In the genomic region with DNA sequence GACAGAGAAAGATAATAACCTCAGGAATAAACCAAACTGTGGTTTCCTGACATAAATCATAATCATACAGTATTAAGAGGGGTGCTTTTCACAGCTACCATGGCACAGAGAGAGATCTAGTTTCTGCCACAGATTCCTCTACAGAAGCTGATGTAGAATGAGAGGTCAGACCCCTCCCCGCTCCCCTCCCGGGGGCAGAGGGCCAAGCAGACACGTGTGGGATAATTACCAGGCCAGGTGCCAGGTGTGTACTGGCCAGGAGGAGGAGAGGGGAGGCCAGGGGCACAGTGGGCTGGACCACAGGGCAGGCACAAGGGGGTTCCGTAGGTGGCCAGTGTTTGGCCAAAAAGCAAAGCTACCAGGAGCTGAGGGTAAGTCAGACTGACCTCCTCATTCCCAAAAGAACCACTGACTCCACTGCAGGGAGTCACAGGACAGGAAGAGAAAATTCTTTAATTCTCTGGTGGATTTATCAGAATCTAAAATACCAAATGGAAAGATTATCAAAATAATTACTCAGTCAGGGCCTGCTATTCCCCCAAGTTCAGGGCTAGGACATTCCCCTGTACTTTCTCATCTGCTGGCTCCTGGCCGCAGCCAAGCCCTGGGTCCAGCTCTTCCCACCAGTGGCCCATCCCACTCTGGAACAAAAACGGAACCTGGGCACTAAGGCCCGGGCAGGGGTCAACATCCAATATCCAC, we compare ENCODE assay signal across 10 cellular contexts. TPM values are rescaled to one million over a fixed set of nuclear protein-coding genes. Genes with fewer than 3 reads are reported as not detected.
A peak's percentile ranks its signal among the peaks of the same experiment; 100 is the strongest.
DNase-seq lines count a peak whose midpoint lies in the region; TF ChIP-seq lines count a peak whose summit lies in the region.
"Had no signal": no experiment of that assay in that cellular context is flagged by ENCODE, and none has a peak within 500 bp of the region (broad histone marks: within the 10 kb centered on the region; RNA-seq: fewer than 3 reads in every experiment).

No MANE protein-coding gene starts in this region.

- H3K4me3 ChIP-seq in BLaER1 (no peak overlapping the region; the same call in 1 of the 2 replicates), esophagus (ENCODE audit: low read depth in 1 of 2, low read length in 2 of 2) (no peak overlapping the region), parathyroid adenoma (ENCODE audit: low read depth, low read length) (no peak overlapping the region), Caco-2 (ENCODE audit: low read depth, low read length) (no peak overlapping the region)

- peaks cover 12% of the 10 kb centered on the region for H3K79me2 ChIP-seq in parathyroid adenoma

- no peak overlapping the region for H3K4me3 Mint-ChIP-seq in Caco-2 (ENCODE audit: unreplicated experiment)

- H3K27ac Mint-ChIP-seq in Caco-2 (ENCODE audit: unreplicated experiment), result no peak overlapping the region

- CTCF ChIA-PET in Caco-2 (lab: Charles Lee), result no interaction called here

- no TSS peak for BruUV-seq in Caco-2 (replicated peaks; lab: Mats Ljungman, UMichigan)

- H3K4me1 ChIP-seq in BLaER1, result peaks cover 86% of the 10 kb centered on the region
- peaks cover 2 to 8% of the 10 kb centered on the region in 2 donors for H3K4me1 ChIP-seq in esophagus (ENCODE audit: control insufficient read depth in 2 of 2, insufficient read depth in 2 of 2, low read length in 1 of 2)
- H3K4me1 ChIP-seq in parathyroid adenoma, result peaks cover 19% of the 10 kb centered on the region
- peaks cover 28% of the 10 kb centered on the region for H3K4me1 ChIP-seq in Caco-2

- no peaks in the 10 kb centered on the region for H3K27me3 ChIP-seq in BLaER1
- no peaks in the 10 kb centered on the region for H3K27me3 ChIP-seq in esophagus (ENCODE audit: control insufficient read depth in 1 of 2, insufficient read depth in 2 of 2, low read length in 2 of 2)
- no peaks in the 10 kb centered on the region for H3K27me3 ChIP-seq in parathyroid adenoma (ENCODE audit: control insufficient read depth, insufficient read depth, low read length)
- no peaks in the 10 kb centered on the region for H3K27me3 ChIP-seq in Caco-2 (replicated peaks; ENCODE audit: control insufficient read depth, insufficient read depth, low read length)

- H3K27me3 Mint-ChIP-seq in Caco-2 (ENCODE audit: insufficient read depth, unreplicated experiment), result no peaks in the 10 kb centered on the region

- DNase-seq in OCI-M1 (lab: John Stamatoyannopoulos, UW) (peak; percentile 12), NCI-H2107 treated with DMSO at 0.1 percent for 48 hours (lab: John Stamatoyannopoulos, UW; ENCODE audit: unreplicated experiment) (no peak), medulla oblongata (ENCODE audit: extremely low spot score) (no peak), NCI-H345 treated with DMSO at 0.1 percent for 48 hours (lab: John Stamatoyannopoulos, UW; ENCODE audit: unreplicated experiment) (no peak), Caco-2 (no peak)
- DNase-seq: MV-4-11 had no signal

- peak overlapping the region; percentile 60 for H3K27ac ChIP-seq in BLaER1
- H3K27ac ChIP-seq in esophagus (ENCODE audit: low read depth in 2 of 2, low read length in 1 of 2), result peak overlapping the region; percentile 72 to 80
- peak overlapping the region; percentile 69 for H3K27ac ChIP-seq in parathyroid adenoma
- H3K27ac ChIP-seq: VCaP had no signal

- WGBS in esophagus, 2 donors, result 44 to 47% methylated on average over 7 of the region's 7 CpGs

- H3K36me3 ChIP-seq in BLaER1 (peaks cover 11% of the 10 kb centered on the region; the same call in 1 of the 2 replicates), esophagus (ENCODE audit: control insufficient read depth in 2 of 2, insufficient read depth in 2 of 2, low read length in 1 of 2) (peaks cover 0 to 3% of the 10 kb centered on the region in 2 donors), parathyroid adenoma (ENCODE audit: control insufficient read depth, insufficient read depth, low read length) (no peaks in the 10 kb centered on the region), Caco-2 (ENCODE audit: control insufficient read depth, insufficient read depth, low read length) (no peaks in the 10 kb centered on the region)

- no peaks in the 10 kb centered on the region for H3K9me3 Mint-ChIP-seq in Caco-2 (ENCODE audit: unreplicated experiment)

- POLR2A ChIA-PET in Caco-2 (lab: Charles Lee), result no interaction called here

- peak overlapping the region; percentile 97 for H3K4me2 ChIP-seq in BLaER1
- H3K4me2 ChIP-seq in parathyroid adenoma (ENCODE audit: low read length), result peak overlapping the region; percentile 22

- H3K4me1 Mint-ChIP-seq in Caco-2 (ENCODE audit: low read depth, unreplicated experiment), result peaks cover 17% of the 10 kb centered on the region

- TF ChIP-seq CTCF in parathyroid adenoma (IDR thresholded peaks at IDR 0.05) (no peak), Caco-2 (IDR thresholded peaks at IDR 0.05; ENCODE audit: insufficient read depth in 1 of 2, low read depth in 1 of 2, low read length in 1 of 2, severe bottlenecking in 1 of 2, unreplicated experiment in 1 of 2) (no peak)

- H3K9ac ChIP-seq in BLaER1 (peak overlapping the region; percentile 61), parathyroid adenoma (no peak overlapping the region)

- no peaks in the 10 kb centered on the region for H4K20me1 ChIP-seq in BLaER1

- H3K9me3 ChIP-seq in BLaER1 (no peaks in the 10 kb centered on the region), esophagus (ENCODE audit: control insufficient read depth in 2 of 2, insufficient read depth in 1 of 2, low read depth in 1 of 2, low read length in 1 of 2) (no peaks in the 10 kb centered on the region), parathyroid adenoma (ENCODE audit: control insufficient read depth, low read length) (no peaks in the 10 kb centered on the region), Caco-2 (no peaks in the 10 kb centered on the region)

- peaks cover 5% of the 10 kb centered on the region for H3K36me3 Mint-ChIP-seq in Caco-2 (ENCODE audit: insufficient read depth, unreplicated experiment)

- no peak overlapping the region for H2AFZ ChIP-seq in parathyroid adenoma

- intact Hi-C loops in Caco-2 (cut with micrococcal nuclease; ENCODE audit: unreplicated experiment), result no loop called here

RNA-seq across cellular contexts. Expression of gene C2CD2, which starts 30.0 kb away (rescaled TPM):
- polyA plus RNA-seq in esophagus, result 10 to 100 TPM in 1 of 2 donors, 1 to 10 TPM in 1; 7.9 to 11.0 TPM
- total RNA-seq in Caco-2 (2022), result 12.6 and 13.5 TPM in 2 replicates

RNA-seq across cellular contexts. Expression of gene PRDM15, which starts 44.6 kb away (rescaled TPM):
- 1 to 10 TPM; 2.2 to 4.4 TPM for polyA plus RNA-seq in esophagus
- total RNA-seq in Caco-2 (2022), result 5.6 and 8.2 TPM in 2 replicates
